Comparison of ENCODE assay signal across 10 cellular contexts in genomic region chr15:45630958-45631691, GRCh38. TPM values are rescaled to one million over a fixed set of nuclear protein-coding genes. Genes with fewer than 3 reads are reported as not detected.
DNase-seq lines count a peak whose midpoint lies in the region; ATAC-seq and TF ChIP-seq lines count a peak whose summit lies in the region.
"Had no signal": no experiment of that assay in that cellular context is flagged by ENCODE, and none has a peak within 500 bp of the region (broad histone marks: within the 10 kb centered on the region; RNA-seq: fewer than 3 reads in every experiment).

No MANE protein-coding gene starts in this region.

- H2AFZ ChIP-seq in mammary epithelial cell (ENCODE audit: low read depth, low read length): peak overlapping the region; percentile 84

- POLR2A ChIA-PET in AG04449 (lab: Yijun Ruan, JAX): interaction anchor here (1.0 kb wide), 1 partner anchor 82 kb away, joined by 6 read pairs; no protein-coding TSS in a partner anchor

- H3K27me3 ChIP-seq in mammary epithelial cell (ENCODE audit: insufficient read depth, low read length): no peaks in the 10 kb centered on the region

- in situ Hi-C loops in mammary epithelial cell (cut with MboI; ENCODE audit: low sequenced_read_pairs in 2 of 2): no loop called here

- no peak for ATAC-seq in GM21529 (IDR thresholded peaks at IDR 0.05; ENCODE audit: unreplicated experiment)

- peaks cover 18% of the 10 kb centered on the region for H3K4me1 ChIP-seq in mammary epithelial cell (ENCODE audit: insufficient read depth, low read length)
- H3K4me1 ChIP-seq in mesodermal cell (ENCODE audit: control insufficient read depth, insufficient read depth, low read length, poor library complexity, severe bottlenecking): peaks cover 6% of the 10 kb centered on the region

- H3K9me3 ChIP-seq in mammary epithelial cell (replicated peaks; ENCODE audit: insufficient read depth, low read length): no peaks in the 10 kb centered on the region
- peaks cover 2% of the 10 kb centered on the region for H3K9me3 ChIP-seq in mesodermal cell (ENCODE audit: control insufficient read depth, low read length)

- peak overlapping the region; percentile 80 for H3K27ac ChIP-seq in mammary epithelial cell (ENCODE audit: insufficient read depth, low read depth, low read length)
- H3K27ac ChIP-seq in mesodermal cell (ENCODE audit: low read depth, low read length, severe bottlenecking): peak overlapping the region; percentile 23

- H3K4me2 ChIP-seq in mammary epithelial cell (ENCODE audit: insufficient read depth, low read depth, low read length): peak overlapping the region; percentile 68

- intact Hi-C loops in mammary epithelial cell (cut with micrococcal nuclease): loop anchor here (5.0 kb wide), 1 partner anchor 429 kb away; no protein-coding TSS in a partner anchor

- dilution Hi-C loops in mammary epithelial cell (cut with HindIII; ENCODE audit: low sequenced_read_pairs): no loop called here

- peaks cover 9% of the 10 kb centered on the region for H3K79me2 ChIP-seq in mammary epithelial cell (ENCODE audit: insufficient read depth, low read length)

- TF ChIP-seq CTCF in AG04449 (IDR thresholded peaks at IDR 0.05; ENCODE audit: insufficient read depth, low read length, missing control alignments): no peak
- no peak for TF ChIP-seq CTCF in mammary epithelial cell (conservative IDR thresholded peaks at IDR 0.05 in 1 of 2, IDR thresholded peaks at IDR 0.05 in 1 of 2; ENCODE audit: extremely low read depth in 1 of 2, insufficient read depth in 1 of 2, low read depth in 1 of 2, low read length in 2 of 2)

- no TSS peak for BruUV-seq in mammary epithelial cell (replicated peaks; lab: Mats Ljungman, UMichigan)

- peak overlapping the region; percentile 54 for H3K9ac ChIP-seq in mammary epithelial cell (ENCODE audit: insufficient read depth, low read length)

- H3K36me3 ChIP-seq in mammary epithelial cell (ENCODE audit: insufficient read depth, low read length): no peaks in the 10 kb centered on the region
- H3K36me3 ChIP-seq in mesodermal cell (ENCODE audit: control insufficient read depth, insufficient read depth, low read length): no peaks in the 10 kb centered on the region

- CTCF ChIA-PET in AG04449 (lab: Yijun Ruan, JAX): interaction anchor here (0.9 to 2.8 kb wide), 3 partner anchors 14 to 200 kb away, joined by 3 to 18 read pairs (median 7); no protein-coding TSS in a partner anchor
- CTCF ChIA-PET in mammary epithelial cell (lab: Charles Lee; ENCODE audit: low non-redundant PET): no interaction called here

- 82% methylated on average over 6 of the region's 6 CpGs for whole genome bisulfite sequencing in mammary epithelial cell (ENCODE audit: low coverage, missing lambda C conversion rate)
- WGBS in mesodermal cell (ENCODE audit: insufficient coverage in 2 of 2), 2 experiments: 86% methylated on average over 1 of the region's 6 CpGs; no CpG with 5 or more reads in 1 of the 2 experiments

- no peaks in the 10 kb centered on the region for H4K20me1 ChIP-seq in mammary epithelial cell (ENCODE audit: insufficient read depth, low read length)

- peak overlapping the region; percentile 19 for H3K4me3 ChIP-seq in AG04449 (ENCODE audit: low read depth, low read length)
- H3K4me3 ChIP-seq in mammary epithelial cell (replicated peaks in 1 of 3; ENCODE audit: insufficient read depth in 1 of 3, low read depth in 2 of 3, low read length in 3 of 3): peak overlapping the region in 2 of 3 experiments; percentile 13 to 28
- no peak overlapping the region for H3K4me3 ChIP-seq in mesodermal cell (ENCODE audit: extremely low read depth, insufficient read depth, low read length, poor library complexity, severe bottlenecking)

- DNase-seq in AG04449 (ENCODE audit: low read depth, low spot score) (peak; percentile 86), HT1080 (ENCODE audit: low read depth) (peak; percentile 86), mammary epithelial cell (peak; percentile 90)
- no peak for DNase-seq in activated CD4-positive, alpha-beta T cell treated with anti-CD3 and anti-CD28 coated beads, Interleukin-2, amount 50 U/mL, for 48 hours
- DNase-seq in stimulated activated CD4-positive, alpha-beta T cell treated with anti-CD3 and anti-CD28 coated beads, Interleukin-1b, Interleukin-23, amount 100 ng/mL, for 48 hours: no peak
- no peak for DNase-seq in activated CD8-positive, alpha-beta memory T cell treated with anti-CD3 and anti-CD28 coated beads, Interleukin-2, amount 50 U/mL, for 48 hours
- DNase-seq: Calu3, SHP77 had no signal

RNA-seq across cellular contexts. Expression of gene SQOR, which starts 3.7 kb away (rescaled TPM):
- 16.4 and 22.9 TPM in 2 replicates for total RNA-seq in HT1080 (2014; rRNA removed; shearing (Covaris generic))
- polyA plus RNA-seq in HT1080 (2015; cell fraction: cytosol; rRNA removed): 23.2 and 24.2 TPM in 2 replicates
- polyA plus RNA-seq in HT1080 (2015; cell fraction: nucleus; rRNA removed): 24.2 and 26.8 TPM in 2 replicates
- 100 to 1,000 TPM in 1 of 2 donors, 10 to 100 TPM in 1; 65.7 to 125 TPM for total RNA-seq in mammary epithelial cell
- 138 TPM for polyA plus RNA-seq in mammary epithelial cell
- polyA minus RNA-seq in mammary epithelial cell: 297 TPM
- 0.59 TPM for polyA plus RNA-seq in mesodermal cell (2013, experiment 1 of 2)
- 0.66 TPM for polyA plus RNA-seq in mesodermal cell (2013, experiment 2 of 2)

RNA-seq across cellular contexts. Expression of gene BLOC1S6, which starts 43.9 kb away (rescaled TPM):
- total RNA-seq in HT1080 (2014; rRNA removed; shearing (Covaris generic)): 34.9 and 46.4 TPM in 2 replicates
- 43.8 and 61.3 TPM in 2 replicates for polyA plus RNA-seq in HT1080 (2015; cell fraction: cytosol; rRNA removed)
- 19.5 and 20.2 TPM in 2 replicates for polyA plus RNA-seq in HT1080 (2015; cell fraction: nucleus; rRNA removed)
- 10 to 100 TPM; 38.0 to 49.2 TPM for total RNA-seq in mammary epithelial cell
- 10.8 TPM for polyA plus RNA-seq in mammary epithelial cell
- 49.5 TPM for polyA minus RNA-seq in mammary epithelial cell
- polyA plus RNA-seq in mesodermal cell (2013, experiment 1 of 2): 36.9 TPM
- polyA plus RNA-seq in mesodermal cell (2013, experiment 2 of 2): 39.1 TPM

Comparison
In these comparisons a context has a peak if more than half of its experiments do, and no peak if none do; other contexts are left out.
1. DNase-seq: peak in AG04449 (single experiment), HT1080 (single experiment) and mammary epithelial cell (single experiment); none in activated CD4-positive, alpha-beta T cell treated with anti-CD3 and anti-CD28 coated beads, Interleukin-2, amount 50 U/mL, for 48 hours (0 of 2), stimulated activated CD4-positive, alpha-beta T cell treated with anti-CD3 and anti-CD28 coated beads, Interleukin-1b, Interleukin-23, amount 100 ng/mL, for 48 hours (single experiment) and activated CD8-positive, alpha-beta memory T cell treated with anti-CD3 and anti-CD28 coated beads, Interleukin-2, amount 50 U/mL, for 48 hours (single experiment).